27 cellular contexts compared by ENCODE assay signal in genomic region chr2:8600456-8600855, GRCh38.
"Had no signal": no experiment of that assay in that cellular context is flagged by ENCODE, and none has a peak within 500 bp of the region (broad histone marks: within the 10 kb centered on the region; RNA-seq: fewer than 3 reads in every experiment).

No MANE protein-coding gene starts in this region.

- H3K4me3 Mint-ChIP-seq: activated CD8-positive, alpha-beta memory T cell treated with anti-CD3 and anti-CD28 coated beads, Interleukin-2, amount 10 ng/mL, durations not matched to agents 7 days and 5 days; activated CD8-positive, alpha-beta T cell treated with anti-CD3 and anti-CD28 coated beads for 36 hours; activated naive CD4-positive, alpha-beta T cell treated with anti-CD3 and anti-CD28 coated beads for 36 hours; activated naive CD8-positive, alpha-beta T cell treated with anti-CD3 and anti-CD28 coated beads for 36 hours; activated T-cell treated with anti-CD3 and anti-CD28 coated beads, Interleukin-2, amount 50 U/mL, for 72 hours; natural killer cell had no signal

- H3K27me3 ChIP-seq: adrenal gland, body of pancreas, dorsolateral prefrontal cortex, gastrocnemius medialis, right atrium auricular region, tibial nerve had no signal

- H3K79me2 ChIP-seq: parathyroid adenoma had no signal

- H3K27ac Mint-ChIP-seq: activated CD8-positive, alpha-beta memory T cell treated with anti-CD3 and anti-CD28 coated beads, Interleukin-2, amount 10 ng/mL, durations not matched to agents 7 days and 5 days; activated CD8-positive, alpha-beta T cell treated with anti-CD3 and anti-CD28 coated beads for 36 hours; activated naive CD4-positive, alpha-beta T cell treated with anti-CD3 and anti-CD28 coated beads for 36 hours; activated naive CD8-positive, alpha-beta T cell treated with anti-CD3 and anti-CD28 coated beads for 36 hours; activated T-cell treated with anti-CD3 and anti-CD28 coated beads, Interleukin-2, amount 50 U/mL, for 72 hours; natural killer cell had no signal

- H3K9ac ChIP-seq: parathyroid adenoma had no signal

- H3K4me3 ChIP-seq: adrenal gland, body of pancreas, coronary artery, dorsolateral prefrontal cortex, gastrocnemius medialis, right atrium auricular region, tibial nerve had no signal

- H3K36me3 Mint-ChIP-seq: activated naive CD8-positive, alpha-beta T cell treated with anti-CD3 and anti-CD28 coated beads for 36 hours; natural killer cell had no signal

- DNase-seq: activated CD4-positive, alpha-beta T cell treated with anti-CD3 and anti-CD28 coated beads, Interleukin-2, amount 50 U/mL, for 1 hour; activated CD4-positive, CD25-positive, alpha-beta regulatory T cell treated with anti-CD3 and anti-CD28 coated beads, Interleukin-2, amount 50 U/mL, for 72 hours; activated CD8-positive, alpha-beta memory T cell treated with anti-CD3 and anti-CD28 coated beads, Interleukin-2, amount 10 ng/mL, durations not matched to agents 7 days and 5 days; activated CD8-positive, alpha-beta T cell treated with anti-CD3 and anti-CD28 coated beads for 36 hours; activated naive CD4-positive, alpha-beta T cell treated with anti-CD3 and anti-CD28 coated beads for 36 hours; activated naive CD8-positive, alpha-beta T cell treated with anti-CD3 and anti-CD28 coated beads for 36 hours; activated T-cell treated with anti-CD3 and anti-CD28 coated beads for 4 hours; activated T-cell treated with anti-CD3 and anti-CD28 coated beads, Interleukin-2, amount 50 U/mL, for 72 hours; adrenal gland; aorta; body of pancreas; cerebellar nuclear complex; effector memory CD4-positive, alpha-beta T cell; erythroblast; gastrocnemius medialis; glutamatergic neuron; left colon; natural killer cell; stimulated activated CD4-positive, alpha-beta T cell treated with anti-CD3 and anti-CD28 coated beads, Interleukin-15, amount 100 ng/mL, for 24 hours; stimulated activated CD4-positive, alpha-beta T cell treated with anti-CD3 and anti-CD28 coated beads, Interleukin-2, amount 100 ng/mL, for 24 hours; stimulated activated naive CD4-positive, alpha-beta T cell; T-helper 2 cell had no signal

- H3K27me3 Mint-ChIP-seq: activated CD8-positive, alpha-beta memory T cell treated with anti-CD3 and anti-CD28 coated beads, Interleukin-2, amount 10 ng/mL, durations not matched to agents 7 days and 5 days; activated CD8-positive, alpha-beta T cell treated with anti-CD3 and anti-CD28 coated beads for 36 hours; activated naive CD8-positive, alpha-beta T cell treated with anti-CD3 and anti-CD28 coated beads for 36 hours had no signal

- H3K27ac ChIP-seq: adrenal gland, body of pancreas, coronary artery, dorsolateral prefrontal cortex, gastrocnemius medialis, parathyroid adenoma, right atrium auricular region, tibial nerve had no signal

- H3K9me3 Mint-ChIP-seq: activated CD8-positive, alpha-beta T cell treated with anti-CD3 and anti-CD28 coated beads for 36 hours; activated naive CD4-positive, alpha-beta T cell treated with anti-CD3 and anti-CD28 coated beads for 36 hours; activated naive CD8-positive, alpha-beta T cell treated with anti-CD3 and anti-CD28 coated beads for 36 hours; natural killer cell had no signal

- ATAC-seq: activated CD8-positive, alpha-beta memory T cell treated with anti-CD3 and anti-CD28 coated beads, Interleukin-2, amount 10 ng/mL, durations not matched to agents 7 days and 5 days; activated CD8-positive, alpha-beta T cell treated with anti-CD3 and anti-CD28 coated beads for 36 hours; activated T-cell treated with anti-CD3 and anti-CD28 coated beads, Interleukin-2, amount 50 U/mL, for 72 hours; body of pancreas; gastrocnemius medialis; left colon; natural killer cell had no signal

- H2AFZ ChIP-seq: parathyroid adenoma had no signal

- H3K4me1 ChIP-seq: body of pancreas, gastrocnemius medialis, parathyroid adenoma, right atrium auricular region, tibial nerve had no signal

- H3K4me1 Mint-ChIP-seq: activated CD8-positive, alpha-beta memory T cell treated with anti-CD3 and anti-CD28 coated beads, Interleukin-2, amount 10 ng/mL, durations not matched to agents 7 days and 5 days had no signal

- H3K36me3 ChIP-seq: adrenal gland, gastrocnemius medialis, right atrium auricular region, tibial nerve had no signal

- H3K9me3 ChIP-seq: adrenal gland, body of pancreas, gastrocnemius medialis, right atrium auricular region, tibial nerve had no signal
